Comparison of ENCODE assay signal across 8 cellular contexts in the genomic region with DNA sequence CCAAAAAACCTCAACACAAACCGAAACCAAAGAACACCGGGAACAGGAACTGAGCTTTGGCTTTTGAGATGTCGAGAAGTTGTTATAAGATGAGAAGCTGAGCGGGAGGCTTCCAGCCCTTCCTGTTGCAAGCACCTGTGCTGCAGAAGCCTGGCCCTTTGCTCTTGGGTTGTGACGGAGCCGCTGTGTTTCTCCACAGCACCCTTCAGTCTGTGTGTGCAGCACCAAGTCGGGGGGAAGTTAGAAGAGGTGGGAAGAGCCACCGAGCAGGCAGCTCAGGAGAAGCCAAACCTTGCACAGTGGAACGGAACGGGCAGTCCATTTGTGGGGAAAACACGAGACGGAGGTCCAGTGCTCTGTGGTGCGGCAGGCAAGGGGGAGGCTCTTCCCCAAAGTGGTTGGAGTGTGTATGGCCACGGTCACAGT.
DNase-seq lines count a peak whose midpoint lies in the region; ATAC-seq and TF ChIP-seq lines count a peak whose summit lies in the region.

No MANE protein-coding gene starts in this region.

- H4K5ac ChIP-seq in IMR-90 (ENCODE audit: low read depth, low read length), result no peak overlapping the region; the same call in 1 of the 2 replicates

- no peak overlapping the region for H3K56ac ChIP-seq in IMR-90 (ENCODE audit: extremely low read depth, insufficient read depth, low read length)

- H2BK120ac ChIP-seq in IMR-90 (ENCODE audit: low read depth, low read length), result peak overlapping the region; percentile 14; the same call in 1 of the 2 replicates

- H2BK20ac ChIP-seq in IMR-90 (ENCODE audit: low read depth, low read length), result no peak overlapping the region

- H2BK15ac ChIP-seq in IMR-90 (ENCODE audit: low read depth, low read length), result no peak overlapping the region

- H4K91ac ChIP-seq in IMR-90 (ENCODE audit: insufficient read depth, low read depth, low read length), result no peak overlapping the region

- H3K27ac Mint-ChIP-seq in activated CD8-positive, alpha-beta memory T cell treated with anti-CD3 and anti-CD28 coated beads, Interleukin-2, amount 10 ng/mL, durations not matched to agents 7 days and 5 days, result peak overlapping the region; percentile 2
- H3K27ac Mint-ChIP-seq in mesothelial cell of epicardium, result peak overlapping the region; percentile 10

- TF ChIP-seq CTCF in IMR-90 (conservative IDR thresholded peaks at IDR 0.05; ENCODE audit: low read depth, low read length) (no peak), mesothelial cell of epicardium (IDR thresholded peaks at IDR 0.05; ENCODE audit: unreplicated experiment) (no peak)

- ATAC-seq in IMR-90 (ENCODE audit: low read depth), result peak; percentile 48
- peak; percentile 71 for ATAC-seq in activated CD8-positive, alpha-beta memory T cell treated with anti-CD3 and anti-CD28 coated beads, Interleukin-2, amount 10 ng/mL, durations not matched to agents 7 days and 5 days
- no peak for ATAC-seq in HG03469 (IDR thresholded peaks at IDR 0.05; ENCODE audit: unreplicated experiment)

- no peaks in the 10 kb centered on the region for H3K79me1 ChIP-seq in IMR-90 (ENCODE audit: low read depth in 1 of 2, low read length in 2 of 2)

- peak overlapping the region; percentile 70 for H3K4me3 Mint-ChIP-seq in activated CD8-positive, alpha-beta memory T cell treated with anti-CD3 and anti-CD28 coated beads, Interleukin-2, amount 10 ng/mL, durations not matched to agents 7 days and 5 days
- H3K4me3 Mint-ChIP-seq in mesothelial cell of epicardium, result no peak overlapping the region

- peaks cover 2% of the 10 kb centered on the region; the same call in 1 of the 2 replicates for H3K4me1 ChIP-seq in IMR-90 (ENCODE audit: control insufficient read depth, insufficient read depth, low read length)

- no peak overlapping the region for H3K23ac ChIP-seq in IMR-90 (ENCODE audit: low read depth, low read length)

- H3K4me1 Mint-ChIP-seq in activated CD8-positive, alpha-beta memory T cell treated with anti-CD3 and anti-CD28 coated beads, Interleukin-2, amount 10 ng/mL, durations not matched to agents 7 days and 5 days, result peaks cover 21% of the 10 kb centered on the region
- H3K4me1 Mint-ChIP-seq in mesothelial cell of epicardium, result peaks cover 38% of the 10 kb centered on the region

- in situ Hi-C loops in IMR-90 (cut with MboI; ENCODE audit: low sequenced_read_pairs) (no loop called here), ACHN (cut with HindIII; ENCODE audit: low pct_ligation_motif_present, low pct_unique_long_range_greater_than_20kb, low sequenced_read_pairs) (no loop called here)

- H3K27me3 Mint-ChIP-seq in activated CD8-positive, alpha-beta memory T cell treated with anti-CD3 and anti-CD28 coated beads, Interleukin-2, amount 10 ng/mL, durations not matched to agents 7 days and 5 days, result peaks cover 58% of the 10 kb centered on the region
- no peaks in the 10 kb centered on the region for H3K27me3 Mint-ChIP-seq in mesothelial cell of epicardium (ENCODE audit: low read depth)

- 20% methylated on average over 1 of the region's 14 CpGs; no CpG with 5 or more reads in 1 of the 2 experiments for WGBS in IMR-90 (ENCODE audit: extremely low coverage in 2 of 2, insufficient read length in 1 of 2), 2 experiments

- H4K8ac ChIP-seq in IMR-90 (ENCODE audit: low read depth in 2 of 2, low read length in 2 of 2), result no peak overlapping the region

- no peak overlapping the region for H2AK9ac ChIP-seq in IMR-90 (replicated peaks; ENCODE audit: low read depth, low read length, poor library complexity)

- H3K9me3 ChIP-seq in IMR-90 (ENCODE audit: control insufficient read depth, insufficient read depth, low read length), result no peaks in the 10 kb centered on the region

- peak; percentile 27 to 30 for DNase-seq in AML-193 (lab: John Stamatoyannopoulos, UW)
- DNase-seq in IMR-90, result no peak
- DNase-seq in activated CD8-positive, alpha-beta memory T cell treated with anti-CD3 and anti-CD28 coated beads, Interleukin-2, amount 10 ng/mL, durations not matched to agents 7 days and 5 days, result peak; percentile 43
- no peak for DNase-seq in mesothelial cell of epicardium (ENCODE audit: low spot score in 2 of 2, unreplicated experiment in 2 of 2)
- DNase-seq in ACHN, result no peak
- DNase-seq in H4 (ENCODE audit: low spot score), result no peak
- DNase-seq in KG1 (lab: John Stamatoyannopoulos, UW), result no peak

- CTCF ChIA-PET in IMR-90 (lab: Yijun Ruan, JAX), result no interaction called here
- CTCF ChIA-PET in activated CD8-positive, alpha-beta memory T cell treated with anti-CD3 and anti-CD28 coated beads, Interleukin-2, amount 10 ng/mL, durations not matched to agents 7 days and 5 days (lab: Charles Lee), result interaction anchor here (0.8 to 1.0 kb wide), 2 partner anchors 138 to 140 kb away, joined by 3 to 4 read pairs; no protein-coding TSS in a partner anchor

- H2BK5ac ChIP-seq in IMR-90 (ENCODE audit: low read depth, low read length, poor library complexity, severe bottlenecking), result no peak overlapping the region

- H4K20me1 ChIP-seq in IMR-90 (ENCODE audit: insufficient read depth, low read length), result no peaks in the 10 kb centered on the region

- H3K4ac ChIP-seq in IMR-90 (ENCODE audit: low read depth, low read length), result no peak overlapping the region

- dilution Hi-C loops in IMR-90 (cut with HindIII; ENCODE audit: low sequenced_read_pairs, unreplicated experiment), result no loop called here

- POLR2A ChIA-PET in IMR-90 (lab: Charles Lee; ENCODE audit: unreplicated experiment), result interaction anchor here (0.6 kb wide), 1 partner anchor 11 kb away, joined by 5 read pairs; no protein-coding TSS in a partner anchor

- H3K36me3 Mint-ChIP-seq in activated CD8-positive, alpha-beta memory T cell treated with anti-CD3 and anti-CD28 coated beads, Interleukin-2, amount 10 ng/mL, durations not matched to agents 7 days and 5 days, result no peaks in the 10 kb centered on the region
- H3K36me3 Mint-ChIP-seq in mesothelial cell of epicardium, result peaks cover 22% of the 10 kb centered on the region

- no peaks in the 10 kb centered on the region; the same call in 1 of the 2 replicates for H3K27me3 ChIP-seq in IMR-90 (ENCODE audit: control insufficient read depth, insufficient read depth, low read length)

- 0 out of 2 replicates have a peak overlapping the region, but pooled peaks have one; percentile 3 for H3K14ac ChIP-seq in IMR-90 (replicated peaks; ENCODE audit: low read depth, low read length)

- peak overlapping the region; percentile 75 for H2AFZ ChIP-seq in IMR-90 (replicated peaks; ENCODE audit: low read length, poor library complexity)

- no peak overlapping the region for H3K27ac ChIP-seq in IMR-90 (ENCODE audit: insufficient read depth, low read length)

- peak overlapping the region; percentile 51 for H3K4me2 ChIP-seq in IMR-90 (ENCODE audit: low read depth, low read length)

- BruUV-seq in IMR-90 (replicated peaks; lab: Mats Ljungman, UMichigan), result no TSS peak

- intact Hi-C loops in IMR-90 (cut with micrococcal nuclease), result no loop called here

- no peak overlapping the region for H2AK5ac ChIP-seq in IMR-90 (ENCODE audit: low read depth, low read length)

- H3K9ac ChIP-seq in IMR-90 (ENCODE audit: low read depth, low read length), result no peak overlapping the region

- H3K18ac ChIP-seq in IMR-90 (ENCODE audit: low read depth, low read length), result peak overlapping the region; percentile 50; the same call in 1 of the 2 replicates

- no peak for TF ChIP-seq POLR2A in IMR-90 (IDR thresholded peaks at IDR 0.05; ENCODE audit: low read depth, low read length)

- H3K9me1 ChIP-seq in IMR-90 (ENCODE audit: insufficient read depth, low read length), result no peaks in the 10 kb centered on the region

- H3K36me3 ChIP-seq in IMR-90 (ENCODE audit: control insufficient read depth, insufficient read depth, low read length), result no peaks in the 10 kb centered on the region

- peak overlapping the region; percentile 4; the same call in 1 of the 2 replicates for H3K4me3 ChIP-seq in IMR-90 (ENCODE audit: insufficient read depth, low read depth, low read length)

- no peaks in the 10 kb centered on the region for H3K9me3 Mint-ChIP-seq in activated CD8-positive, alpha-beta memory T cell treated with anti-CD3 and anti-CD28 coated beads, Interleukin-2, amount 10 ng/mL, durations not matched to agents 7 days and 5 days (ENCODE audit: low read depth)
- peaks cover 7% of the 10 kb centered on the region for H3K9me3 Mint-ChIP-seq in mesothelial cell of epicardium

- TF ChIP-seq RAD21 in IMR-90 (IDR thresholded peaks at IDR 0.05; ENCODE audit: low read length), result no peak

TF ChIP-seq in IMR-90, 13 proteins besides CTCF, POLR2A, EP300 and RAD21 (continues in another document):
- TF ChIP-seq CHD1 (IDR thresholded peaks at IDR 0.05; ENCODE audit: low read depth, low read length), result no peak
- TF ChIP-seq BHLHE40 (IDR thresholded peaks at IDR 0.05; ENCODE audit: low read depth, low read length), result no peak
- TF ChIP-seq CEBPB (IDR thresholded peaks at IDR 0.05; ENCODE audit: low read depth, low read length), result no peak
- no peak for TF ChIP-seq FOS (IDR thresholded peaks at IDR 0.05; ENCODE audit: low read depth, low read length)
- no peak for TF ChIP-seq NFE2L2 (IDR thresholded peaks at IDR 0.05; ENCODE audit: low read depth, low read length)
- TF ChIP-seq, protein P1, sequence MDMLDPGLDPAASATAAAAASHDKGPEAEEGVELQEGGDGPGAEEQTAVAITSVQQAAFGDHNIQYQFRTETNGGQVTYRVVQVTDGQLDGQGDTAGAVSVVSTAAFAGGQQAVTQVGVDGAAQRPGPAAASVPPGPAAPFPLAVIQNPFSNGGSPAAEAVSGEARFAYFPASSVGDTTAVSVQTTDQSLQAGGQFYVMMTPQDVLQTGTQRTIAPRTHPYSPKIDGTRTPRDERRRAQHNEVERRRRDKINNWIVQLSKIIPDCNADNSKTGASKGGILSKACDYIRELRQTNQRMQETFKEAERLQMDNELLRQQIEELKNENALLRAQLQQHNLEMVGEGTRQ (IDR thresholded peaks at IDR 0.05; ENCODE audit: low read depth, low read length), result no peak
- TF ChIP-seq RFX5 (IDR thresholded peaks at IDR 0.05; ENCODE audit: low read depth, low read length), result no peak
- TF ChIP-seq MAZ (IDR thresholded peaks at IDR 0.05; ENCODE audit: borderline replicate concordance, low read depth, low read length), result no peak
- no peak for TF ChIP-seq MXI1 (IDR thresholded peaks at IDR 0.05; ENCODE audit: borderline replicate concordance, low read depth, low read length)
- TF ChIP-seq, protein P2, sequence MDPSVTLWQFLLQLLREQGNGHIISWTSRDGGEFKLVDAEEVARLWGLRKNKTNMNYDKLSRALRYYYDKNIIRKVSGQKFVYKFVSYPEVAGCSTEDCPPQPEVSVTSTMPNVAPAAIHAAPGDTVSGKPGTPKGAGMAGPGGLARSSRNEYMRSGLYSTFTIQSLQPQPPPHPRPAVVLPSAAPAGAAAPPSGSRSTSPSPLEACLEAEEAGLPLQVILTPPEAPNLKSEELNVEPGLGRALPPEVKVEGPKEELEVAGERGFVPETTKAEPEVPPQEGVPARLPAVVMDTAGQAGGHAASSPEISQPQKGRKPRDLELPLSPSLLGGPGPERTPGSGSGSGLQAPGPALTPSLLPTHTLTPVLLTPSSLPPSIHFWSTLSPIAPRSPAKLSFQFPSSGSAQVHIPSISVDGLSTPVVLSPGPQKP (IDR thresholded peaks at IDR 0.05; ENCODE audit: borderline replicate concordance, low read depth, low read length), result no peak
- no peak for TF ChIP-seq SMC3 (IDR thresholded peaks at IDR 0.05; ENCODE audit: low read depth, low read length)
- no peak for TF ChIP-seq MAFK (IDR thresholded peaks at IDR 0.05; ENCODE audit: low read depth, low read length)

Comparison
In these comparisons a context has a peak if more than half of its experiments do, and no peak if none do; other contexts are left out.
1. DNase-seq: peak in AML-193 (2 of 2) and activated CD8-positive, alpha-beta memory T cell treated with anti-CD3 and anti-CD28 coated beads, Interleukin-2, amount 10 ng/mL, durations not matched to agents 7 days and 5 days (single experiment); none in IMR-90 (single experiment), mesothelial cell of epicardium (0 of 2), ACHN (single experiment), H4 (single experiment) and KG1 (single experiment).